In genomic region chr10:100535715-100536353, GRCh38 we compare ENCODE assay signal across 8 cellular contexts. TPM values are rescaled to one million over a fixed set of nuclear protein-coding genes. Genes with fewer than 3 reads are reported as not detected.
A peak's percentile ranks its signal among the peaks of the same experiment; 100 is the strongest.
DNase-seq lines count a peak whose midpoint lies in the region; ATAC-seq, FAIRE-seq and TF ChIP-seq lines count a peak whose summit lies in the region.

Gene HIF1AN (plus strand): TSS chr10:100535943. CDS start chr10:100535959, 16 bp downstream.

- no peaks in the 10 kb centered on the region for H3K9me3 ChIP-seq in prostate gland

- TF ChIP-seq POLR2A in GM12892 (IDR thresholded peaks at IDR 0.05; ENCODE audit: low read depth, low read length) (peak; percentile 95), prostate gland (IDR thresholded peaks at IDR 0.05) (no peak)

- TF ChIP-seq CTCF in prostate gland (IDR thresholded peaks at IDR 0.05) = peak; percentile 78 to 92 (median 86)

- H3K4me3 ChIP-seq in prostate gland (peak within 1 kb of the TSS; percentile 66 to 80), urinary bladder (ENCODE audit: low read depth, low read length) (peak within 1 kb of the TSS; percentile 65)

- intact Hi-C loops in left ventricle myocardium superior (cut with micrococcal nuclease) = no loop called here
- intact Hi-C loops in prostate gland (cut with DNase I) = no loop called here

- H3K27me3 ChIP-seq in prostate gland (replicated peaks; ENCODE audit: insufficient read depth) = no peaks in the 10 kb centered on the region

- DNase-seq in GM12892 (ENCODE audit: insufficient read length) (peak; percentile 88), NCI-H1436 treated with DMSO at 0.1 percent for 48 hours (lab: John Stamatoyannopoulos, UW) (peak; percentile 65), T-helper 1 cell (peak; percentile 76 to 96 (median 84)), amniotic stem cell (lab: John Stamatoyannopoulos, UW) (peak; percentile 91), left ventricle myocardium superior (peak; percentile 91), prostate gland (ENCODE audit: low spot score) (peak; percentile 88)

- under 1% methylated on average over 35 of the region's 35 CpGs for WGBS in prostate gland
- WGBS in urinary bladder = under 1% methylated on average over 35 of the region's 35 CpGs

- peaks cover 7% of the 10 kb centered on the region for H3K4me1 ChIP-seq in prostate gland (replicated peaks)
- H3K4me1 ChIP-seq in urinary bladder (ENCODE audit: insufficient read depth) = no peaks in the 10 kb centered on the region

- H3K27ac ChIP-seq in prostate gland = peak within 1 kb of the TSS; percentile 63 to 76
- H3K27ac ChIP-seq in urinary bladder (ENCODE audit: low read depth) = no peak within 1 kb of the TSS

- H3K36me3 ChIP-seq in prostate gland = no peaks in the 10 kb centered on the region
- peaks cover 1% of the 10 kb centered on the region for H3K36me3 ChIP-seq in urinary bladder (ENCODE audit: insufficient read depth)

- peak; percentile 94 for ATAC-seq in HG02852 (IDR thresholded peaks at IDR 0.05; ENCODE audit: unreplicated experiment)
- ATAC-seq in left ventricle myocardium superior = peak; percentile 98

- peak; percentile 91 for FAIRE-seq in GM12892 (lab: Jason Lieb, UNC)

RNA-seq across cellular contexts. Expression of gene HIF1AN, which starts in this region (rescaled TPM):
- polyA plus RNA-seq in GM12892 (2012; ENCODE audit: missing spikeins) = 19.8 TPM
- total RNA-seq in left ventricle myocardium superior (54.6 TPM), prostate gland (10 to 100 TPM; 10.8 to 30.2 TPM), urinary bladder (14.4 TPM)
- 15.4 TPM for polyA plus RNA-seq in urinary bladder
